24 cellular contexts compared by ENCODE assay signal in genomic region chr4:13331827-13332226, GRCh38.
"Had no signal": no experiment of that assay in that cellular context is flagged by ENCODE, and none has a peak within 500 bp of the region (broad histone marks: within the 10 kb centered on the region; RNA-seq: fewer than 3 reads in every experiment).

No MANE protein-coding gene starts in this region.

- DNase-seq: activated CD4-positive, alpha-beta memory T cell treated with anti-CD3 and anti-CD28 coated beads, Interleukin-2, amount 10 ng/mL, durations not matched to agents 7 days and 5 days; activated CD4-positive, alpha-beta T cell treated with anti-CD3 and anti-CD28 coated beads, Interleukin-2, amount 10 ng/mL, durations not matched to agents 7 days and 5 days; activated CD4-positive, CD25-positive, alpha-beta regulatory T cell; activated gamma-delta T cell; activated naive CD4-positive, alpha-beta T cell treated with anti-CD3 and anti-CD28 coated beads for 36 hours; activated T-cell treated with anti-CD3 and anti-CD28 coated beads for 4 hours; activated T-cell treated with anti-CD3 and anti-CD28 coated beads, Interleukin-2, amount 50 U/mL, for 48 hours; amygdala; cerebellar nuclear complex; MM.1S; NCI-H1105; NCI-H1436; NCI-H1694 treated with DMSO at 0.1 percent for 48 hours; NCI-H2081 treated with DMSO at 0.1 percent for 48 hours; NCI-H526; NCI-H82; PC-9; T-cell; T-helper 2 cell; T1000 had no signal

- H3K4me3 ChIP-seq: PC-9, SK-N-MC had no signal

- H3K27me3 Mint-ChIP-seq: activated CD4-positive, alpha-beta memory T cell treated with anti-CD3 and anti-CD28 coated beads, Interleukin-2, amount 10 ng/mL, durations not matched to agents 7 days and 5 days; activated CD4-positive, alpha-beta T cell treated with anti-CD3 and anti-CD28 coated beads, Interleukin-2, amount 10 ng/mL, durations not matched to agents 7 days and 5 days; activated naive CD8-positive, alpha-beta T cell; activated T-helper 17 cell treated with anti-CD3 and anti-CD28 coated beads, Interleukin-2, amount 50 U/mL, for 72 hours; brain; T-cell had no signal

- H3K4me1 Mint-ChIP-seq: activated CD4-positive, alpha-beta memory T cell treated with anti-CD3 and anti-CD28 coated beads, Interleukin-2, amount 10 ng/mL, durations not matched to agents 7 days and 5 days; activated CD4-positive, alpha-beta T cell treated with anti-CD3 and anti-CD28 coated beads, Interleukin-2, amount 10 ng/mL, durations not matched to agents 7 days and 5 days; activated T-helper 17 cell treated with anti-CD3 and anti-CD28 coated beads, Interleukin-2, amount 50 U/mL, for 72 hours; brain; T-cell had no signal

- H3K27ac Mint-ChIP-seq: activated CD4-positive, alpha-beta memory T cell treated with anti-CD3 and anti-CD28 coated beads, Interleukin-2, amount 10 ng/mL, durations not matched to agents 7 days and 5 days; activated CD4-positive, alpha-beta T cell treated with anti-CD3 and anti-CD28 coated beads, Interleukin-2, amount 10 ng/mL, durations not matched to agents 7 days and 5 days; activated naive CD4-positive, alpha-beta T cell treated with anti-CD3 and anti-CD28 coated beads for 36 hours; activated naive CD8-positive, alpha-beta T cell; activated T-helper 17 cell treated with anti-CD3 and anti-CD28 coated beads, Interleukin-2, amount 50 U/mL, for 72 hours; brain; T-cell had no signal

- H3K9me3 Mint-ChIP-seq: activated naive CD4-positive, alpha-beta T cell treated with anti-CD3 and anti-CD28 coated beads for 36 hours had no signal

- ATAC-seq: activated T-helper 17 cell treated with anti-CD3 and anti-CD28 coated beads, Interleukin-2, amount 50 U/mL, for 72 hours; T-cell had no signal

- H3K27ac ChIP-seq: PC-9, SK-N-MC had no signal

- H3K4me3 Mint-ChIP-seq: activated CD4-positive, alpha-beta memory T cell treated with anti-CD3 and anti-CD28 coated beads, Interleukin-2, amount 10 ng/mL, durations not matched to agents 7 days and 5 days; activated CD4-positive, alpha-beta T cell treated with anti-CD3 and anti-CD28 coated beads, Interleukin-2, amount 10 ng/mL, durations not matched to agents 7 days and 5 days; activated naive CD4-positive, alpha-beta T cell treated with anti-CD3 and anti-CD28 coated beads for 36 hours; activated naive CD8-positive, alpha-beta T cell; activated T-helper 17 cell treated with anti-CD3 and anti-CD28 coated beads, Interleukin-2, amount 50 U/mL, for 72 hours; brain; T-cell had no signal
